Comparison of ENCODE assay signal across 8 cellular contexts in the genomic region with DNA sequence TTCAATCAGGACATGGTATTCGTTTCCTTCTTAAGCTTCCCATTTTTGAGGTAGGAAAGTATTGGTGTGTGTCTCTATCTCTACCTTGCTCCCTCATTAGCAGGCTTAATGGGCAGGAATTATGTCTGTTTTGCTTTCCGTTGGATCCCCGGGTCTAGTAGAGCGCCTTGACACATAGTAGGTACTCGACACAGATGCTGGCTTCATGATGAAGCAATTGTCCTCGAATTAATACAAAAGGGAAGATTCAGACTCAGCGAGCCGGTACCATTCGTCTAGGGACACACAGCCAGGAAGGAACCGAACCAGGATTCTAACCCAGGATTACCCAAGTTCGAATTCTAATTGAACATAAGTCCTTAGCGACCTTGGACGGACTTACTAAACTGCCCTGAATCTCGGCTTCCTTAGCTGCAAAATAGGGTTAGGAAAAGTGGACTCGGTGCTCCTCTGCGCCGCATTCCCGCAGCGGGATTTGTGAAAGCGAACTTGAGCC. TPM values are rescaled to one million over a fixed set of nuclear protein-coding genes. Genes with fewer than 3 reads are reported as not detected.
A peak's percentile ranks its signal among the peaks of the same experiment; 100 is the strongest.
DNase-seq lines count a peak whose midpoint lies in the region; ATAC-seq, FAIRE-seq and TF ChIP-seq lines count a peak whose summit lies in the region.

No MANE protein-coding gene starts in this region.

- peak overlapping the region; percentile 100 for H3K4me3 Mint-ChIP-seq in activated naive CD8-positive, alpha-beta T cell

- no peaks in the 10 kb centered on the region for H3K9me3 ChIP-seq in kidney (ENCODE audit: control insufficient read depth in 1 of 2, low read length in 2 of 2)
- no peaks in the 10 kb centered on the region for H3K9me3 ChIP-seq in suprapubic skin

- TF ChIP-seq POLR2A in suprapubic skin (IDR thresholded peaks at IDR 0.05) = no peak

- POLR2A ChIA-PET in BJ (lab: Charles Lee) = no interaction called here

- H3K36me3 Mint-ChIP-seq in activated naive CD8-positive, alpha-beta T cell = peaks cover 2% of the 10 kb centered on the region

- H3K27ac ChIP-seq in kidney (ENCODE audit: low read depth in 2 of 2, low read length in 2 of 2) = peak overlapping the region; percentile 92 to 97
- peak overlapping the region; percentile 93 for H3K27ac ChIP-seq in suprapubic skin

- FAIRE-seq in kidney (lab: Jason Lieb, UNC) = no peak

- H3K4me1 Mint-ChIP-seq in activated naive CD8-positive, alpha-beta T cell (ENCODE audit: low read depth) = peaks cover 57% of the 10 kb centered on the region

- peak overlapping the region; percentile 100 for H3K27ac Mint-ChIP-seq in activated naive CD8-positive, alpha-beta T cell

- TF ChIP-seq EP300 in suprapubic skin (IDR thresholded peaks at IDR 0.05) = no peak

- H3K27me3 Mint-ChIP-seq in activated naive CD8-positive, alpha-beta T cell = no peaks in the 10 kb centered on the region

- H3K9me3 Mint-ChIP-seq in activated naive CD8-positive, alpha-beta T cell (ENCODE audit: low read depth) = no peaks in the 10 kb centered on the region

- CTCF ChIA-PET in BJ (lab: Yijun Ruan, JAX) = interaction anchor here (0.8 to 19.7 kb wide), 8 partner anchors 36 to 389 kb away, joined by 3 to 460 read pairs (median 4); a partner anchor contains a TSS

- intact Hi-C loops in kidney (cut with DNase I) = no loop called here

- no peak for DNase-seq in BJ (ENCODE audit: low read depth)
- DNase-seq in kidney = no peak
- no peak for DNase-seq in suprapubic skin (ENCODE audit: low spot score in 2 of 2)
- no peak for DNase-seq in anterior cingulate cortex (lab: John Stamatoyannopoulos, UW)
- DNase-seq in activated CD4-positive, CD25-positive, alpha-beta regulatory T cell treated with anti-CD3 and anti-CD28 coated beads, Interleukin-2, amount 50 U/mL, for 72 hours = no peak
- DNase-seq in NOMO-1 treated with dmso at 0.1 percent for 144 hours (lab: John Stamatoyannopoulos, UW; ENCODE audit: unreplicated experiment) = no peak

- peak overlapping the region; percentile 37 to 95 for H3K9ac ChIP-seq in kidney (ENCODE audit: low read length in 2 of 2)

- ATAC-seq in HG02840 (IDR thresholded peaks at IDR 0.05; ENCODE audit: low FRiP score, unreplicated experiment) = peak; percentile 2

- TF ChIP-seq CTCF in BJ (IDR thresholded peaks at IDR 0.05; ENCODE audit: insufficient read depth, low read depth, low read length) = no peak
- TF ChIP-seq CTCF in kidney (IDR thresholded peaks at IDR 0.05; ENCODE audit: borderline replicate concordance, extremely low read depth, insufficient read depth) = no peak
- no peak for TF ChIP-seq CTCF in suprapubic skin (IDR thresholded peaks at IDR 0.05)

- H3K4me3 ChIP-seq in BJ (ENCODE audit: low read depth, low read length) = peak overlapping the region; percentile 94
- peak overlapping the region; percentile 83 to 98 for H3K4me3 ChIP-seq in kidney (ENCODE audit: low read length in 2 of 2)
- H3K4me3 ChIP-seq in suprapubic skin = peak overlapping the region; percentile 72

- 1% methylated on average over 15 of the region's 20 CpGs for WGBS in suprapubic skin

- no peaks in the 10 kb centered on the region for H3K27me3 ChIP-seq in BJ (ENCODE audit: control insufficient read depth, insufficient read depth, low read length)
- no peaks in the 10 kb centered on the region for H3K27me3 ChIP-seq in suprapubic skin

- H3K36me3 ChIP-seq in BJ (ENCODE audit: control insufficient read depth, insufficient read depth, low read length) = peaks cover 12% of the 10 kb centered on the region
- peaks cover 22 to 26% of the 10 kb centered on the region in 2 donors for H3K36me3 ChIP-seq in kidney (ENCODE audit: control insufficient read depth in 1 of 2, insufficient read depth in 2 of 2, low read length in 2 of 2)
- H3K36me3 ChIP-seq in suprapubic skin = peaks cover 18% of the 10 kb centered on the region

- peaks cover 28 to 36% of the 10 kb centered on the region in 2 donors for H3K4me1 ChIP-seq in kidney (ENCODE audit: control insufficient read depth in 1 of 2, insufficient read depth in 1 of 2, low read depth in 1 of 2, low read length in 2 of 2)
- H3K4me1 ChIP-seq in suprapubic skin = peaks cover 58% of the 10 kb centered on the region

RNA-seq across cellular contexts. Expression of a gene that starts 0.5 kb away (rescaled TPM):
- polyA plus RNA-seq in BJ (2011; rRNA removed) (125 and 169 TPM in 2 replicates), kidney (ENCODE audit: insufficient read depth, low read depth, low replicate concordance) (511 TPM)
- 31.3 and 50.0 TPM in 2 replicates for polyA minus RNA-seq in BJ (2011; rRNA and poly(A)+ RNA removed)
- total RNA-seq in kidney (183 TPM), suprapubic skin (100 to 1,000 TPM; 105 to 148 (median 134) TPM)

RNA-seq across cellular contexts. Expression of a gene that starts 0.9 kb away (rescaled TPM):
- polyA plus RNA-seq in BJ (2011; rRNA removed) (23.1 and 27.5 TPM in 2 replicates), kidney (ENCODE audit: insufficient read depth, low read depth, low replicate concordance) (14.9 TPM)
- polyA minus RNA-seq in BJ (2011; rRNA and poly(A)+ RNA removed) = 20.4 and 26.9 TPM in 2 replicates
- total RNA-seq in kidney (59.1 TPM), suprapubic skin (10 to 100 TPM; 46.1 to 77.0 (median 62.8) TPM)

RNA-seq across cellular contexts. Expression of a gene that starts 36.0 kb away (rescaled TPM):
- polyA plus RNA-seq in BJ (2011; rRNA removed) = 57.2 and 80.6 TPM in 2 replicates
- 28.9 and 48.4 TPM in 2 replicates for polyA minus RNA-seq in BJ (2011; rRNA and poly(A)+ RNA removed)
- total RNA-seq in kidney = 15.8 TPM
- polyA plus RNA-seq in kidney (ENCODE audit: insufficient read depth, low read depth, low replicate concordance) = 4.1 TPM
- total RNA-seq in suprapubic skin = 10 to 100 TPM in 1 of 4 donors, 1 to 10 TPM in 2, under 1 TPM in 1; 0.24 to 10.9 (median 6.3) TPM

RNA-seq across cellular contexts. Expression of a gene that starts 46.8 kb away (rescaled TPM):
- polyA plus RNA-seq in BJ (2011; rRNA removed) (1.9 and 2.0 TPM in 2 replicates), kidney (ENCODE audit: insufficient read depth, low read depth, low replicate concordance) (5.1 TPM)
- 6.1 and 6.8 TPM in 2 replicates for polyA minus RNA-seq in BJ (2011; rRNA and poly(A)+ RNA removed)
- total RNA-seq in kidney (8.5 TPM), suprapubic skin (1 to 10 TPM; 2.3 to 5.7 (median 3.9) TPM)
